ENCODE assay signal across 21 cellular contexts in the genomic region with DNA sequence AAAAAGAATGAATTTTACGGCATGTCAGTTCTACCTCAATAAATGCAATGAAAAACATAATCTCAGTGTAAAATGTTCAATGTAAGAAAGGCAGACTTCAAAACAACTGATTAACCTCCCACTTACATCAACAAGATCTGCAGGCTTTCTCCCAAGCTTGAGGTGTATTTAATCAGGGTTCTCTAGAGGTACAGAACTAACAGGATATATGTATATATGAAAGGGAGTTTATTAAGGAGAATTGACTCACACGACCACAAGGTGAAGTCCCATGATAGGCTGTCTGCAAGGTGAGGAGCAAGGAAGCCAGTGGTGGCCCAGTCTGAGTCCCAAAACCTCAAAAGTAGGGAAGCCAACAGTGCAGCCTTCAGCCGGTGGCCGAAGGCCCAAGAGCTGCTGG.
"Had no signal": no experiment of that assay in that cellular context is flagged by ENCODE, and none has a peak within 500 bp of the region (broad histone marks: within the 10 kb centered on the region; RNA-seq: fewer than 3 reads in every experiment).

No MANE protein-coding gene starts in this region.

- H3K4me3 ChIP-seq: MG63, SJSA1, SK-N-MC had no signal

- H3K27ac ChIP-seq: SJSA1, SK-N-MC had no signal

- H3K27me3 ChIP-seq: MG63, SJSA1 had no signal

- DNase-seq: KBM-7, MG63, NCI-H1092, NCI-H1105 treated with DMSO at 0.1 percent for 48 hours, NCI-H1417 treated with DMSO at 0.1 percent for 48 hours, NCI-H146, NCI-H1694 treated with DMSO at 0.1 percent for 48 hours, NCI-H1930, NCI-H2081, NCI-H2107, NCI-H2227 treated with DMSO at 0.1 percent for 48 hours, NCI-H510A, NCI-H524 treated with DMSO at 0.1 percent for 48 hours, NCI-H69, NCI-H774, Right ventricle myocardium superior, RPMI8226, SIG-M5 had no signal

- FAIRE-seq: RCC 7860 had no signal

- H3K36me3 ChIP-seq: MG63, SJSA1 had no signal

- H3K9me3 ChIP-seq: MG63, SJSA1 had no signal
